23 cellular contexts compared by ENCODE assay signal in genomic region chr11:46393759-46394158, GRCh38. TPM values are rescaled to one million over a fixed set of nuclear protein-coding genes. Genes with fewer than 3 reads are reported as not detected.
"Had no signal": no experiment of that assay in that cellular context is flagged by ENCODE, and none has a peak within 500 bp of the region (broad histone marks: within the 10 kb centered on the region; RNA-seq: fewer than 3 reads in every experiment).

No MANE protein-coding gene starts in this region.

- H3K4me2 ChIP-seq: KMS-11 had no signal

- ATAC-seq: T-cell had no signal

- H3K4me3 ChIP-seq: Peyer's patch had no signal

- H3K27ac ChIP-seq: KMS-11, Peyer's patch, RWPE1 had no signal

- H3K9ac ChIP-seq: KMS-11 had no signal

- DNase-seq: activated B cell treated with CpG ODN at 0.5 μM for 24 hours; activated CD4-positive, alpha-beta memory T cell treated with anti-CD3 and anti-CD28 coated beads for 36 hours; activated CD4-positive, alpha-beta T cell treated with anti-CD3 and anti-CD28 coated beads for 1 hour; activated CD4-positive, alpha-beta T cell treated with anti-CD3 and anti-CD28 coated beads, Interleukin-2, amount 10 ng/mL, durations not matched to agents 24 days and 14 days; activated CD8-positive, alpha-beta memory T cell treated with anti-CD3 and anti-CD28 coated beads for 24 hours; activated gamma-delta T cell treated with Interleukin-2 at 50 U/mL for 16 hours; activated naive CD4-positive, alpha-beta T cell treated with anti-CD3 and anti-CD28 coated beads, Interleukin-2, amount 10 ng/mL, durations not matched to agents 7 days and 5 days; activated naive CD8-positive, alpha-beta T cell treated with anti-CD3 and anti-CD28 coated beads for 36 hours; activated T-cell treated with anti-CD3 and anti-CD28 coated beads, Interleukin-2, amount 50 U/mL, for 48 hours; NCI-H1092; NCI-H1694; NCI-H2029 treated with DMSO at 0.1 percent for 48 hours; NCI-H510A treated with DMSO at 0.1 percent for 48 hours; NCI-H69; NK-92 treated with Interleukin-12 subunit alpha and Interleukin-12 subunit beta, amount 100 ng/mL, for 24 hours; OCI-M1; SIG-M5; T-cell had no signal

- H3K9me3 ChIP-seq: Peyer's patch had no signal

- H3K9me3 Mint-ChIP-seq: activated B cell treated with CpG ODN at 0.5 μM for 24 hours; activated CD4-positive, alpha-beta memory T cell treated with anti-CD3 and anti-CD28 coated beads for 36 hours; activated CD4-positive, alpha-beta T cell treated with anti-CD3 and anti-CD28 coated beads, Interleukin-2, amount 10 ng/mL, durations not matched to agents 24 days and 14 days; activated naive CD4-positive, alpha-beta T cell treated with anti-CD3 and anti-CD28 coated beads, Interleukin-2, amount 10 ng/mL, durations not matched to agents 7 days and 5 days; activated naive CD8-positive, alpha-beta T cell treated with anti-CD3 and anti-CD28 coated beads for 36 hours; activated T-helper 2 cell treated with anti-CD3 and anti-CD28 coated beads, Interferon-gamma antibody, Interleukin-2, Interleukin-4, amounts not matched to agents 10 μg/mL and 5 μg/mL and 100 μg/mL, durations not matched to agents 14 hours and 24 hours and 36 hours; T-cell had no signal

- H3K27ac Mint-ChIP-seq: activated B cell treated with CpG ODN at 0.5 μM for 24 hours; activated CD4-positive, alpha-beta memory T cell treated with anti-CD3 and anti-CD28 coated beads for 36 hours; activated CD4-positive, alpha-beta T cell treated with anti-CD3 and anti-CD28 coated beads, Interleukin-2, amount 10 ng/mL, durations not matched to agents 24 days and 14 days; activated naive CD4-positive, alpha-beta T cell treated with anti-CD3 and anti-CD28 coated beads, Interleukin-2, amount 10 ng/mL, durations not matched to agents 7 days and 5 days; activated naive CD8-positive, alpha-beta T cell treated with anti-CD3 and anti-CD28 coated beads for 36 hours; activated T-helper 2 cell treated with anti-CD3 and anti-CD28 coated beads, Interferon-gamma antibody, Interleukin-2, Interleukin-4, amounts not matched to agents 10 μg/mL and 5 μg/mL and 100 μg/mL, durations not matched to agents 14 hours and 24 hours and 36 hours; T-cell had no signal

- H3K4me3 Mint-ChIP-seq: activated B cell treated with CpG ODN at 0.5 μM for 24 hours had no signal

RNA-seq across cellular contexts. Expression of gene CHRM4, which starts 2.2 kb away (rescaled TPM):
- total RNA-seq: activated CD4-positive, alpha-beta memory T cell treated with anti-CD3 and anti-CD28 coated beads for 36 hours; MCF 10A had no signal
